Comparison of ENCODE assay signal across 25 cellular contexts in genomic region chr11:76007179-76007578, GRCh38.
"Had no signal": no experiment of that assay in that cellular context is flagged by ENCODE, and none has a peak within 500 bp of the region (broad histone marks: within the 10 kb centered on the region; RNA-seq: fewer than 3 reads in every experiment).

No MANE protein-coding gene starts in this region.

- H3K79me2 ChIP-seq: hepatocyte had no signal

- DNase-seq: activated CD4-positive, alpha-beta T cell treated with anti-CD3 and anti-CD28 coated beads for 1 hour; activated CD4-positive, alpha-beta T cell treated with anti-CD3 and anti-CD28 coated beads, Interleukin-2, amount 50 U/mL, for 1 hour; activated CD8-positive, alpha-beta memory T cell treated with anti-CD3 and anti-CD28 coated beads for 24 hours; activated CD8-positive, alpha-beta memory T cell treated with anti-CD3 and anti-CD28 coated beads, Interleukin-2, amount 50 U/mL, for 48 hours; activated naive CD4-positive, alpha-beta T cell treated with anti-CD3 and anti-CD28 coated beads for 36 hours; activated naive CD8-positive, alpha-beta T cell treated with anti-CD3 and anti-CD28 coated beads, Interleukin-2, amount 10 ng/mL, durations not matched to agents 7 days and 5 days; activated T-cell treated with anti-CD3 and anti-CD28 coated beads, Interleukin-2, amount 50 U/mL, for 4 hours; amygdala; effector CD4-positive, alpha-beta T cell; erythroblast; glutamatergic neuron; immature natural killer cell; kidney glomerular epithelial cell; left ventricle myocardium inferior; natural killer cell; ovary; stimulated activated CD4-positive, alpha-beta T cell treated with anti-CD3 and anti-CD28 coated beads, Interleukin-4, amount 100 ng/mL, for 24 hours; stimulated activated naive CD8-positive, alpha-beta T cell treated with anti-CD3 and anti-CD28 coated beads, Interleukin-15, Interleukin-2, amounts not matched to agents 100 U/mL and 50 U/mL, for 24 hours; T-helper 9 cell had no signal

- ATAC-seq: activated T-cell treated with anti-CD3 and anti-CD28 coated beads, Interleukin-2, amount 50 U/mL, for 4 hours; natural killer cell; stimulated activated naive CD8-positive, alpha-beta T cell treated with anti-CD3 and anti-CD28 coated beads, Interleukin-15, Interleukin-2, amounts not matched to agents 100 U/mL and 50 U/mL, for 24 hours had no signal

- H2AFZ ChIP-seq: hepatocyte had no signal

- H3K36me3 ChIP-seq: cardiac muscle cell, ovary, prostate gland had no signal

- H3K9me3 Mint-ChIP-seq: activated naive CD4-positive, alpha-beta T cell treated with anti-CD3 and anti-CD28 coated beads for 36 hours; activated naive CD8-positive, alpha-beta T cell treated with anti-CD3 and anti-CD28 coated beads, Interleukin-2, amount 10 ng/mL, durations not matched to agents 7 days and 5 days; dendritic cell treated with granulocyte-macrophage colony-stimulating factor and Interleukin-4, amounts not matched to agents 40 ng/mL and 50 ng/mL, for 4 days; immature natural killer cell; natural killer cell had no signal

- H3K4me3 Mint-ChIP-seq: activated naive CD4-positive, alpha-beta T cell treated with anti-CD3 and anti-CD28 coated beads for 36 hours; activated naive CD8-positive, alpha-beta T cell treated with anti-CD3 and anti-CD28 coated beads, Interleukin-2, amount 10 ng/mL, durations not matched to agents 7 days and 5 days; activated T-cell treated with anti-CD3 and anti-CD28 coated beads, Interleukin-2, amount 50 U/mL, for 4 hours; dendritic cell treated with granulocyte-macrophage colony-stimulating factor and Interleukin-4, amounts not matched to agents 40 ng/mL and 50 ng/mL, for 4 days; immature natural killer cell; mesothelial cell of epicardium; natural killer cell had no signal

- H3K27ac ChIP-seq: cardiac muscle cell, hepatocyte, left ventricle myocardium inferior, ovary, prostate gland, upper lobe of left lung had no signal

- H3K4me3 ChIP-seq: cardiac muscle cell, hepatocyte, left ventricle myocardium inferior, ovary, prostate gland, upper lobe of left lung had no signal

- H3K27me3 ChIP-seq: cardiac muscle cell, hepatocyte, ovary, upper lobe of left lung had no signal

- H3K4me1 ChIP-seq: left ventricle myocardium inferior, prostate gland, upper lobe of left lung had no signal

- H3K27ac Mint-ChIP-seq: activated naive CD4-positive, alpha-beta T cell treated with anti-CD3 and anti-CD28 coated beads for 36 hours; activated naive CD8-positive, alpha-beta T cell treated with anti-CD3 and anti-CD28 coated beads, Interleukin-2, amount 10 ng/mL, durations not matched to agents 7 days and 5 days; dendritic cell treated with granulocyte-macrophage colony-stimulating factor and Interleukin-4, amounts not matched to agents 40 ng/mL and 50 ng/mL, for 4 days; immature natural killer cell; mesothelial cell of epicardium; natural killer cell had no signal

- H3K4me1 Mint-ChIP-seq: activated naive CD8-positive, alpha-beta T cell treated with anti-CD3 and anti-CD28 coated beads, Interleukin-2, amount 10 ng/mL, durations not matched to agents 7 days and 5 days; immature natural killer cell; mesothelial cell of epicardium had no signal

- H3K4me2 ChIP-seq: hepatocyte had no signal

- H3K9me3 ChIP-seq: left ventricle myocardium inferior, ovary, prostate gland, upper lobe of left lung had no signal

- H3K27me3 Mint-ChIP-seq: activated naive CD8-positive, alpha-beta T cell treated with anti-CD3 and anti-CD28 coated beads, Interleukin-2, amount 10 ng/mL, durations not matched to agents 7 days and 5 days; dendritic cell treated with granulocyte-macrophage colony-stimulating factor and Interleukin-4, amounts not matched to agents 40 ng/mL and 50 ng/mL, for 4 days had no signal
